Comparison of ENCODE assay signal across 14 cellular contexts in genomic region chr7:70032673-70033072, GRCh38.
"Had no signal": no experiment of that assay in that cellular context is flagged by ENCODE, and none has a peak within 500 bp of the region (broad histone marks: within the 10 kb centered on the region; RNA-seq: fewer than 3 reads in every experiment).

No MANE protein-coding gene starts in this region.

- H3K27me3 Mint-ChIP-seq: activated naive CD8-positive, alpha-beta T cell treated with anti-CD3 and anti-CD28 coated beads, Interleukin-2, amount 50 U/mL, for 24 hours had no signal

- H3K4me1 ChIP-seq: ascending aorta, lower lobe of right lung had no signal

- DNase-seq: activated CD4-positive, alpha-beta T cell treated with anti-CD3 and anti-CD28 coated beads for 48 hours; activated naive CD4-positive, alpha-beta T cell treated with Interleukin-2 at 50 U/mL for 16 hours; activated naive CD8-positive, alpha-beta T cell treated with anti-CD3 and anti-CD28 coated beads, Interleukin-2, amount 50 U/mL, for 24 hours; endodermal cell; hippocampal formation; immature natural killer cell; lower lobe of right lung; stomach had no signal

- H3K36me3 Mint-ChIP-seq: immature natural killer cell, mesothelial cell of epicardium had no signal

- H3K9me3 Mint-ChIP-seq: activated naive CD8-positive, alpha-beta T cell treated with anti-CD3 and anti-CD28 coated beads, Interleukin-2, amount 50 U/mL, for 24 hours; activated T-helper 1 cell treated with anti-CD3 and anti-CD28 coated beads, Interleukin-12 subunit alpha, Interleukin-12 subunit beta, Interleukin-2, Interleukin-4 antibody, amounts not matched to agents 30 ng/mL and 10 ng/mL and 1 ng/mL, durations not matched to agents 14 hours and 24 hours and 36 hours; endodermal cell; mesothelial cell of epicardium had no signal

- H3K9ac ChIP-seq: parathyroid adenoma had no signal

- H3K4me3 ChIP-seq: ascending aorta, lower lobe of right lung, skin epidermis, stomach, thoracic aorta had no signal

- H3K27ac ChIP-seq: ascending aorta, lower lobe of right lung, parathyroid adenoma, skin epidermis, stomach, thoracic aorta had no signal

- H3K27me3 ChIP-seq: ascending aorta, stomach had no signal

- H3K4me3 Mint-ChIP-seq: activated naive CD8-positive, alpha-beta T cell treated with anti-CD3 and anti-CD28 coated beads, Interleukin-2, amount 50 U/mL, for 24 hours; activated T-helper 1 cell treated with anti-CD3 and anti-CD28 coated beads, Interleukin-12 subunit alpha, Interleukin-12 subunit beta, Interleukin-2, Interleukin-4 antibody, amounts not matched to agents 30 ng/mL and 10 ng/mL and 1 ng/mL, durations not matched to agents 14 hours and 24 hours and 36 hours; endodermal cell; immature natural killer cell; mesothelial cell of epicardium had no signal

- H3K36me3 ChIP-seq: ascending aorta, lower lobe of right lung, stomach, thoracic aorta had no signal

- ATAC-seq: activated naive CD8-positive, alpha-beta T cell treated with anti-CD3 and anti-CD28 coated beads, Interleukin-2, amount 50 U/mL, for 24 hours; lower lobe of right lung had no signal

- H3K4me1 Mint-ChIP-seq: immature natural killer cell had no signal

- H3K9me3 ChIP-seq: ascending aorta, lower lobe of right lung, stomach, thoracic aorta had no signal

- H3K27ac Mint-ChIP-seq: activated naive CD8-positive, alpha-beta T cell treated with anti-CD3 and anti-CD28 coated beads, Interleukin-2, amount 50 U/mL, for 24 hours; activated T-helper 1 cell treated with anti-CD3 and anti-CD28 coated beads, Interleukin-12 subunit alpha, Interleukin-12 subunit beta, Interleukin-2, Interleukin-4 antibody, amounts not matched to agents 30 ng/mL and 10 ng/mL and 1 ng/mL, durations not matched to agents 14 hours and 24 hours and 36 hours; endodermal cell; immature natural killer cell; mesothelial cell of epicardium had no signal
